Comparison of ENCODE assay signal across 27 cellular contexts in the genomic region with DNA sequence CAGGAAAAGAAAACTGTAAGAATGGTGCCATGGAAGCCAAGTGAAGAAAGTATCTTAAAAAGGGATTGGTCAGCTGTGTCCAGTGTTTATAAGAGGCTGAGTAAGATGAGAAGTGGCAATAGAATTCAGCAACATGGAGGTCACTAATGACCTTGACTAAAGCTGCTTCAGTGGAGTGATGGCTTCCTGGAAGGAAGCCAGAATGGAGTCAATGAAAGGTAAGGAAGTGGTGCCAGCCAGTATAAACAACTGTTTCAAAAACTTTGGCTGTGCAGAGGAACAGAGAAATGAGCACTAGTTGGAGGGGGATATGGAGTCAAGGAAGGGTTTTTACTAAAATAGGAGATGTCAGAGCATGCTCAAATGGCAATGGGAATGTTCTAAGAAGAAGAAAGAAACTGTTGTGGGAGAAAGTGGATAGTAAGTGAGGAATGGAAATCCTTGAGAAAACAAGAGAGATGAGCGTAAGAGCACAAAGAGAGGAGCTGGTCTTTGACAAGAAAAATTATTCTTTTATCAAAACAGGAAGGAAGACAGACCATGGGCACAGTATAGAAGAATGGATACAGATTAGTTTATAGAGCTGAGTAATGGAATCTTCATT. TPM values are rescaled to one million over a fixed set of nuclear protein-coding genes. Genes with fewer than 3 reads are reported as not detected.
DNase-seq lines count a peak whose midpoint lies in the region; ATAC-seq and TF ChIP-seq lines count a peak whose summit lies in the region.
"Had no signal": no experiment of that assay in that cellular context is flagged by ENCODE, and none has a peak within 500 bp of the region (broad histone marks: within the 10 kb centered on the region; RNA-seq: fewer than 3 reads in every experiment).

No MANE protein-coding gene starts in this region.

- H3K4me3 ChIP-seq in adrenal gland = no peak overlapping the region
- no peak overlapping the region for H3K4me3 ChIP-seq in left lung
- H3K4me3 ChIP-seq: hepatocyte, lung, MG63, prostate gland, skin epidermis had no signal

- peaks cover 8% of the 10 kb centered on the region in 2 donors for H3K4me1 ChIP-seq in adrenal gland (replicated peaks in 1 of 2)
- H3K4me1 ChIP-seq in left lung = no peaks in the 10 kb centered on the region
- H3K4me1 ChIP-seq: foreskin keratinocyte, prostate gland had no signal

- TF ChIP-seq POLR2A in adrenal gland (IDR thresholded peaks at IDR 0.05) = no peak

- intact Hi-C loops in adrenal gland (cut with DNase I) = no loop called here
- intact Hi-C loops in left lung (cut with DNase I) = no loop called here
- intact Hi-C loops in left colon (cut with DNase I, micrococcal nuclease) = no loop called here
- intact Hi-C loops in head of caudate nucleus (cut with DNase I) = no loop called here

- H3K9me3 ChIP-seq in adrenal gland (replicated peaks in 1 of 3) (no peaks in the 10 kb centered on the region), left lung (no peaks in the 10 kb centered on the region)
- H3K9me3 ChIP-seq: MG63, prostate gland had no signal

- peak; percentile 75 for ATAC-seq in left lung
- no peak for ATAC-seq in left colon
- ATAC-seq: activated CD4-positive, alpha-beta T cell treated with anti-CD3 and anti-CD28 coated beads for 36 hours; activated naive CD8-positive, alpha-beta T cell treated with anti-CD3 and anti-CD28 coated beads, Interleukin-2, amount 50 U/mL, for 24 hours; foreskin keratinocyte; SK-N-SH treated with all-trans-retinoic acid at 6 μM for 48 hours had no signal

- DNase-seq in DMS153 (lab: John Stamatoyannopoulos, UW) (peak; percentile 13), DMS153 treated with DMSO at 0.1 percent for 48 hours (lab: John Stamatoyannopoulos, UW; ENCODE audit: unreplicated experiment) (no peak), Daoy (ENCODE audit: low read depth) (peak; percentile 56), adrenal gland (peak in 5 of 7 donors; percentile 14 to 63 (median 43)), left lung (no peak), left colon (no peak), head of caudate nucleus (no peak), GM19240 (ENCODE audit: insufficient read length, low spot score) (no peak)
- DNase-seq: 8988T; activated CD4-positive, alpha-beta T cell treated with anti-CD3 and anti-CD28 coated beads for 36 hours; activated gamma-delta T cell treated with Interleukin-2 at 50 U/mL for 16 hours; activated naive CD8-positive, alpha-beta T cell treated with anti-CD3 and anti-CD28 coated beads, Interleukin-2, amount 50 U/mL, for 24 hours; activated T-cell treated with anti-CD3 and anti-CD28 coated beads, Interleukin-2, amount 50 U/mL, for 1 hour; CD8-positive, alpha-beta memory T cell; effector memory CD4-positive, alpha-beta T cell; foreskin keratinocyte; immature natural killer cell; MG63; NCI-H1436; NCI-H524 had no signal

- H3K36me3 ChIP-seq in adrenal gland (replicated peaks in 1 of 2) = no peaks in the 10 kb centered on the region
- H3K36me3 ChIP-seq in left lung = no peaks in the 10 kb centered on the region
- H3K36me3 ChIP-seq: MG63, prostate gland had no signal

- WGBS in adrenal gland, 4 donors = 44 to 67% (median 58%) methylated on average over 1 of the region's 1 CpG

- H3K27ac ChIP-seq in adrenal gland (no peak overlapping the region), left lung (no peak overlapping the region)
- H3K27ac ChIP-seq: foreskin keratinocyte, hepatocyte, prostate gland, skin epidermis had no signal

- no peaks in the 10 kb centered on the region for H3K27me3 ChIP-seq in adrenal gland
- peaks cover 0 to 10% of the 10 kb centered on the region in 2 donors for H3K27me3 ChIP-seq in left lung

- TF ChIP-seq CTCF in adrenal gland (IDR thresholded peaks at IDR 0.05) (no peak), left lung (IDR thresholded peaks at IDR 0.05) (no peak)

RNA-seq across cellular contexts. Expression of a gene that starts 11.1 kb away (rescaled TPM):
- 0.17 and 0.48 TPM in 2 replicates for total RNA-seq in Daoy (2014; rRNA removed; shearing (Covaris generic))
- 10 to 100 TPM in 5 of 8 donors, 1 to 10 TPM in 3; 5.1 to 16.7 (median 11.0) TPM for total RNA-seq in adrenal gland
- polyA plus RNA-seq in adrenal gland = 1 to 10 TPM; 5.0 to 6.5 (median 5.0) TPM
- total RNA-seq in left lung = under 1 TPM; 0.68 to 0.85 TPM
- 1 to 10 TPM in 1 of 2 donors, under 1 TPM in 1; 0.06 to 1.1 TPM for total RNA-seq in left colon
- total RNA-seq: T-helper 2 cell treated with Interferon-gamma antibody and Interleukin-4, amounts not matched to agents 100 ng/mL and 5 ng/mL, for 36 hours had no signal
- polyA plus RNA-seq: CD8-positive, alpha-beta memory T cell; IgD-negative memory B cell had no signal

RNA-seq across cellular contexts. Expression of a gene that starts 59.7 kb away (rescaled TPM):
- 6.5 and 7.8 TPM in 2 replicates for total RNA-seq in Daoy (2014; rRNA removed; shearing (Covaris generic))
- total RNA-seq in adrenal gland (10 to 100 TPM; 19.0 to 37.0 (median 25.4) TPM), left lung (10 to 100 TPM; 25.0 TPM), left colon (10 to 100 TPM; 19.5 to 20.0 TPM)
- 10 to 100 TPM in 1 of 3 donors, 1 to 10 TPM in 2; 4.9 to 14.0 (median 10.0) TPM for polyA plus RNA-seq in adrenal gland

Comparison
In these comparisons a context has a peak if more than half of its experiments do, and no peak if none do; other contexts are left out.
1. DNase-seq: peak in DMS153 (single experiment), Daoy (single experiment) and adrenal gland (5 of 7); none in DMS153 treated with DMSO at 0.1 percent for 48 hours (single experiment), left lung (0 of 2), left colon (0 of 2), head of caudate nucleus (0 of 42) and GM19240 (single experiment).